ENCODE assay signal across 8 cellular contexts in genomic region chr14:24442240-24443052, GRCh38. TPM values are rescaled to one million over a fixed set of nuclear protein-coding genes. Genes with fewer than 3 reads are reported as not detected.
DNase-seq lines count a peak whose midpoint lies in the region; ATAC-seq and TF ChIP-seq lines count a peak whose summit lies in the region.

Gene SDR39U1, minus strand, starts transcription at chr14:24442776. Its CDS starts 7 bp downstream, at chr14:24442769.

- peak within 1 kb of the TSS; percentile 99 for H3K27ac Mint-ChIP-seq in activated naive CD8-positive, alpha-beta T cell
- peak within 1 kb of the TSS; percentile 99 for H3K27ac Mint-ChIP-seq in glutamatergic neuron (ENCODE audit: unreplicated experiment)

- peaks cover 4% of the 10 kb centered on the region for H4K20me1 ChIP-seq in osteoblast (ENCODE audit: insufficient read depth, low read length)

- peak; percentile 91 for ATAC-seq in HG02623 (IDR thresholded peaks at IDR 0.05; ENCODE audit: unreplicated experiment)
- peak; percentile 91 for ATAC-seq in thoracic aorta (ENCODE audit: insufficient number of reproducible peaks, low FRiP score, low read depth)

- H3K27me3 ChIP-seq in osteoblast (ENCODE audit: insufficient read depth, low read length) (no peaks in the 10 kb centered on the region), thoracic aorta (replicated peaks; ENCODE audit: insufficient read depth) (no peaks in the 10 kb centered on the region)

- H2AFZ ChIP-seq in osteoblast (ENCODE audit: low read length) = peak within 1 kb of the TSS; percentile 87

- no peak for TF ChIP-seq CTCF in GM10266 (IDR thresholded peaks at IDR 0.05; ENCODE audit: control insufficient read depth, insufficient read depth, low read depth, missing control alignments)
- no peak for TF ChIP-seq CTCF in glutamatergic neuron (IDR thresholded peaks at IDR 0.05; ENCODE audit: partially characterized antibody, unreplicated experiment)
- TF ChIP-seq CTCF in osteoblast (IDR thresholded peaks at IDR 0.05; ENCODE audit: extremely low read depth, low read depth, low read length) = no peak
- TF ChIP-seq CTCF in thoracic aorta (IDR thresholded peaks at IDR 0.05) = peak; percentile 2

- H3K9me3 ChIP-seq in osteoblast (ENCODE audit: low read depth, low read length) = no peaks in the 10 kb centered on the region
- H3K9me3 ChIP-seq in thoracic aorta = no peaks in the 10 kb centered on the region

- peak within 1 kb of the TSS; percentile 98 for H3K4me3 Mint-ChIP-seq in activated naive CD8-positive, alpha-beta T cell
- peak within 1 kb of the TSS; percentile 91 for H3K4me3 Mint-ChIP-seq in glutamatergic neuron (ENCODE audit: unreplicated experiment)

- peaks cover 50% of the 10 kb centered on the region for H3K4me1 Mint-ChIP-seq in activated naive CD8-positive, alpha-beta T cell (ENCODE audit: low read depth)
- peaks cover 7% of the 10 kb centered on the region for H3K4me1 Mint-ChIP-seq in glutamatergic neuron (ENCODE audit: low read depth, unreplicated experiment)

- peaks cover 20% of the 10 kb centered on the region for H3K79me2 ChIP-seq in osteoblast (ENCODE audit: insufficient read depth, low read length)

- H3K4me2 ChIP-seq in osteoblast (ENCODE audit: insufficient read depth, low read length) = peak within 1 kb of the TSS; percentile 97

- peak; percentile 92 for DNase-seq in GM10266 (ENCODE audit: extremely low spot score)
- peak; percentile 99 for DNase-seq in NCI-H1105 (lab: John Stamatoyannopoulos, UW)
- DNase-seq in SKM-1 treated with dmso at 0.1 percent for 144 hours (lab: John Stamatoyannopoulos, UW; ENCODE audit: unreplicated experiment) = peak; percentile 91
- peak; percentile 96 for DNase-seq in glutamatergic neuron
- peak; percentile 97 for DNase-seq in osteoblast (ENCODE audit: insufficient read length, low spot score, missing footprints)
- DNase-seq in thoracic aorta (ENCODE audit: low spot score) = peak; percentile 93

- H3K36me3 ChIP-seq in osteoblast (ENCODE audit: insufficient read depth, low read length) = peaks cover 26% of the 10 kb centered on the region
- H3K36me3 ChIP-seq in thoracic aorta = peaks cover 29% of the 10 kb centered on the region

- H3K27me3 Mint-ChIP-seq in activated naive CD8-positive, alpha-beta T cell = no peaks in the 10 kb centered on the region
- peaks cover 14% of the 10 kb centered on the region for H3K27me3 Mint-ChIP-seq in glutamatergic neuron (ENCODE audit: unreplicated experiment)

- H3K4me1 ChIP-seq in osteoblast (ENCODE audit: insufficient read depth, low read length) = peaks cover 8% of the 10 kb centered on the region
- H3K4me1 ChIP-seq in thoracic aorta (ENCODE audit: control insufficient read depth in 1 of 2, low read depth in 2 of 2) = peaks cover 5 to 21% of the 10 kb centered on the region in 2 donors

- H3K9me3 Mint-ChIP-seq in activated naive CD8-positive, alpha-beta T cell (ENCODE audit: low read depth) = no peaks in the 10 kb centered on the region
- peaks cover 14% of the 10 kb centered on the region for H3K9me3 Mint-ChIP-seq in glutamatergic neuron (ENCODE audit: unreplicated experiment)

- H3K27ac ChIP-seq in osteoblast (ENCODE audit: low read depth, low read length) (peak within 1 kb of the TSS; percentile 99), thoracic aorta (peak within 1 kb of the TSS; percentile 100)

- H3K36me3 Mint-ChIP-seq in activated naive CD8-positive, alpha-beta T cell = peaks cover 6% of the 10 kb centered on the region
- no peaks in the 10 kb centered on the region for H3K36me3 Mint-ChIP-seq in glutamatergic neuron (ENCODE audit: unreplicated experiment)

- peak within 1 kb of the TSS; percentile 82 for H3K4me3 ChIP-seq in osteoblast (ENCODE audit: insufficient read depth, low read length)
- peak within 1 kb of the TSS; percentile 95 for H3K4me3 ChIP-seq in thoracic aorta

RNA-seq across cellular contexts. Expression of gene SDR39U1, which starts in this region (rescaled TPM):
- total RNA-seq in glutamatergic neuron (ENCODE audit: unreplicated experiment) (70.4 TPM), osteoblast (11.6 and 13.0 TPM in 2 replicates), thoracic aorta (10 to 100 TPM; 27.6 to 61.8 TPM)

Comparison
In these comparisons a context has a peak if more than half of its experiments do, and no peak if none do; other contexts are left out.
1. Peak in every context shown above with its lines: DNase-seq, ATAC-seq, H3K4me3 ChIP-seq and H3K27ac ChIP-seq.